ENCODE assay signal across 28 cellular contexts in the genomic region with DNA sequence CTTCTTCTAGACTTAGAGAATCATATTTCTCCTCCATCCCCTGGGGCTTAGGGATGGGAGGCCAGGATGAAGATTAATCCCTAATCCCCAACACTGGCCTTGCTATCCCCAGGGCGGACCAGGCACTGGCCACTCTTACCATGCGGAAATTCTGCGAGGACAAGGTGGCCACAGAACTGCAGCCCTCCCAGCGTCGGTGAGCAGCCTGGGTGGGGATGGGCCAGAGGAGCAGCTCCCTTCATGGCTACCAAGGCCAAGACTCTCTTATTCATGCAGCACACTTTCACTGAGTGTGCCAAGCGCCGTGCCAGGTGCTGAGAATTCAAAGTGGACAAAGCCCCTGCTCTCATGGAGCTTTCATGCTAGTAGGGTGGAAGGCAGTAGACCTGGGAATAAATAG. TPM values are rescaled to one million over a fixed set of nuclear protein-coding genes. Genes with fewer than 3 reads are reported as not detected.
DNase-seq lines count a peak whose midpoint lies in the region; ATAC-seq, FAIRE-seq and TF ChIP-seq lines count a peak whose summit lies in the region.
"Had no signal": no experiment of that assay in that cellular context is flagged by ENCODE, and none has a peak within 500 bp of the region (broad histone marks: within the 10 kb centered on the region; RNA-seq: fewer than 3 reads in every experiment).

No MANE protein-coding gene starts in this region.

- H3K9me3 Mint-ChIP-seq in nephron = no peaks in the 10 kb centered on the region
- H3K9me3 Mint-ChIP-seq: GM23338 had no signal

- H3K4me1 ChIP-seq in heart right ventricle (peaks cover 44 to 99% (median 71%) of the 10 kb centered on the region in 9 donors), transverse colon (peaks cover 25 to 50% (median 36%) of the 10 kb centered on the region in 4 donors), prostate gland (replicated peaks) (peaks cover 32% of the 10 kb centered on the region)

- peak overlapping the region; percentile 35 to 40 (median 39) for H3K27ac Mint-ChIP-seq in nephron
- H3K27ac Mint-ChIP-seq: B cell, GM23338 had no signal

- intact Hi-C loops in heart right ventricle (cut with DNase I) = no loop called here
- intact Hi-C loops in Right ventricle myocardium inferior (cut with DNase I) = no loop called here
- intact Hi-C loops in transverse colon (cut with DNase I; ENCODE audit: low total_unique reads) = no loop called here
- intact Hi-C loops in prostate gland (cut with DNase I) = loop anchor here (10.0 kb wide), 1 partner anchor 448 kb away; the partner anchor contains the start of genes NPFF and TARBP2

- 92 to 95% methylated on average over 7 of the region's 7 CpGs for WGBS in heart right ventricle, 2 donors
- 89% methylated on average over 7 of the region's 7 CpGs; no CpG with 5 or more reads in 1 of the 2 donors for WGBS in transverse colon (ENCODE audit: low coverage in 1 of 2), 2 donors
- whole genome bisulfite sequencing in prostate gland = 94% methylated on average over 7 of the region's 7 CpGs

- H3K4me3 ChIP-seq in heart right ventricle (no peak overlapping the region), bronchial epithelial cell (ENCODE audit: low read depth, low read length) (no peak overlapping the region), transverse colon (no peak overlapping the region), prostate gland (no peak overlapping the region)
- H3K4me3 ChIP-seq: GM23338, heart left ventricle had no signal

- H3K36me3 ChIP-seq in heart right ventricle (peaks cover 3 to 90% (median 56%) of the 10 kb centered on the region in 9 donors), bronchial epithelial cell (ENCODE audit: control insufficient read depth, insufficient read depth, low read length) (peaks cover 9% of the 10 kb centered on the region), transverse colon (no peaks in the 10 kb centered on the region), prostate gland (no peaks in the 10 kb centered on the region)

- TF ChIP-seq EP300 in transverse colon (IDR thresholded peaks at IDR 0.05; ENCODE audit: low read depth) = no peak

- peaks cover 24% of the 10 kb centered on the region for H3K36me3 Mint-ChIP-seq in nephron (ENCODE audit: low read depth)

- FAIRE-seq in bronchial epithelial cell (lab: Jason Lieb, UNC) = peak; percentile 7
- FAIRE-seq: G401.6, RCC 7860, small intestine, urothelium cell line had no signal

- H3K4me1 Mint-ChIP-seq in nephron = peaks cover 48% of the 10 kb centered on the region

- no peaks in the 10 kb centered on the region for H3K27me3 Mint-ChIP-seq in nephron (ENCODE audit: low read depth)
- H3K27me3 Mint-ChIP-seq: B cell had no signal

- H3K9me3 ChIP-seq in heart right ventricle (no peaks in the 10 kb centered on the region), transverse colon (no peaks in the 10 kb centered on the region), prostate gland (no peaks in the 10 kb centered on the region)
- H3K9me3 ChIP-seq: heart left ventricle had no signal

- DNase-seq in heart right ventricle (no peak), Right ventricle myocardium inferior (ENCODE audit: missing footprints) (no peak), bronchial epithelial cell (ENCODE audit: low read depth) (no peak), transverse colon (peak; percentile 6), NCI-H187 treated with DMSO at 0.1 percent for 48 hours (lab: John Stamatoyannopoulos, UW) (no peak), prostate gland (ENCODE audit: low spot score) (no peak), NCI-H526 (lab: John Stamatoyannopoulos, UW) (no peak)
- DNase-seq: activated CD8-positive, alpha-beta memory T cell treated with anti-CD3 and anti-CD28 coated beads for 24 hours; activated naive CD4-positive, alpha-beta T cell; amniotic stem cell; central memory CD4-positive, alpha-beta T cell; midbrain; NCI-H1436 treated with DMSO at 0.1 percent for 48 hours; NCI-H524 treated with DMSO at 0.1 percent for 48 hours; small intestine; stimulated activated CD4-positive, alpha-beta T cell treated with anti-CD3 and anti-CD28 coated beads, Interleukin-2, amount 100 ng/mL, for 24 hours had no signal

- H3K27me3 ChIP-seq in heart right ventricle (no peaks in the 10 kb centered on the region), bronchial epithelial cell (ENCODE audit: control insufficient read depth, insufficient read depth, low read length) (no peaks in the 10 kb centered on the region), transverse colon (no peaks in the 10 kb centered on the region), prostate gland (replicated peaks; ENCODE audit: insufficient read depth) (no peaks in the 10 kb centered on the region)
- H3K27me3 ChIP-seq: heart left ventricle had no signal

- H3K27ac ChIP-seq in heart right ventricle = peak overlapping the region in 6 of 10 donors; percentile 5 to 100 (median 26)
- H3K27ac ChIP-seq in transverse colon = no peak overlapping the region
- H3K27ac ChIP-seq in prostate gland = no peak overlapping the region
- H3K27ac ChIP-seq: KMS-11 had no signal

- ATAC-seq in heart right ventricle = no peak
- ATAC-seq in Right ventricle myocardium inferior = no peak
- ATAC-seq: GM23338, heart left ventricle had no signal

- TF ChIP-seq POLR2A in transverse colon (IDR thresholded peaks at IDR 0.05) = no peak
- no peak for TF ChIP-seq POLR2A in prostate gland (IDR thresholded peaks at IDR 0.05)

- no peak overlapping the region for H3K4me3 Mint-ChIP-seq in nephron
- H3K4me3 Mint-ChIP-seq: GM23338 had no signal

- no peak for TF ChIP-seq CTCF in heart right ventricle (IDR thresholded peaks at IDR 0.05)
- no peak for TF ChIP-seq CTCF in bronchial epithelial cell (IDR thresholded peaks at IDR 0.05; ENCODE audit: insufficient read depth, low read length, severe bottlenecking)
- TF ChIP-seq CTCF in nephron (IDR thresholded peaks at IDR 0.05; ENCODE audit: unreplicated experiment in 3 of 3) = no peak
- TF ChIP-seq CTCF in transverse colon (IDR thresholded peaks at IDR 0.05) = no peak
- no peak for TF ChIP-seq CTCF in prostate gland (IDR thresholded peaks at IDR 0.05)

- in situ Hi-C loops in transverse colon (cut with MboI; ENCODE audit: low pct_ligation_motif_present in 1 of 4, low pct_unique_long_range_greater_than_20kb in 1 of 4, low sequenced_read_pairs in 3 of 4) = loop anchor here in 2 of 4 donors (25.0 kb wide), 2 partner anchors 130 to 230 kb away; partner anchors contain the start of genes CSAD (in 1 of the 2), MYG1 (in 1 of the 2), PFDN5 (in 1 of the 2) and ZNF740 (in 1 of the 2)

RNA-seq across cellular contexts. Expression of gene TNS2, which starts 7.0 kb away (rescaled TPM):
- total RNA-seq in heart right ventricle (100 to 1,000 TPM in 3 of 10 donors, 10 to 100 TPM in 7; 60.6 to 139 (median 77.1) TPM), Right ventricle myocardium inferior (122 TPM), bronchial epithelial cell (1.3 and 1.8 TPM in 2 replicates), transverse colon (100 to 1,000 TPM in 2 of 4 donors, 10 to 100 TPM in 2; 48.2 to 397 (median 169) TPM), prostate gland (100 to 1,000 TPM in 1 of 2 donors, 10 to 100 TPM in 1; 66.5 to 180 TPM)
- polyA plus RNA-seq in heart right ventricle = 100 to 1,000 TPM in 1 of 2 donors, 10 to 100 TPM in 1; 68.1 to 364 TPM

RNA-seq across cellular contexts. Expression of gene SPRYD3, which starts 22.3 kb away (rescaled TPM):
- total RNA-seq in heart right ventricle = 10 to 100 TPM; 40.9 to 63.0 (median 47.4) TPM
- 10 to 100 TPM; 20.5 to 63.9 TPM for polyA plus RNA-seq in heart right ventricle
- total RNA-seq in Right ventricle myocardium inferior = 41.0 TPM
- 18.7 and 25.9 TPM in 2 replicates for total RNA-seq in bronchial epithelial cell
- total RNA-seq in transverse colon = 10 to 100 TPM; 10.1 to 27.0 (median 21.9) TPM
- total RNA-seq in prostate gland = 10 to 100 TPM; 38.7 to 54.4 TPM

RNA-seq across cellular contexts. Expression of gene IGFBP6, which starts 40.6 kb away (rescaled TPM):
- total RNA-seq in heart right ventricle = 10 to 100 TPM; 27.0 to 75.6 (median 37.7) TPM
- 100 to 1,000 TPM in 1 of 2 donors, 10 to 100 TPM in 1; 61.5 to 182 TPM for polyA plus RNA-seq in heart right ventricle
- total RNA-seq in Right ventricle myocardium inferior = 54.3 TPM
- total RNA-seq in bronchial epithelial cell = 75.5 and 81.6 TPM in 2 replicates
- 100 to 1,000 TPM in 1 of 4 donors, 10 to 100 TPM in 3; 38.5 to 106 (median 94.5) TPM for total RNA-seq in transverse colon
- 100 to 1,000 TPM; 189 to 532 TPM for total RNA-seq in prostate gland
- total RNA-seq: B cell; T-helper 1 cell treated with Interleukin-12 subunit alpha and Interleukin-12 subunit beta and Interleukin-4 antibody, amounts not matched to agents 30 ng/mL and 1 ng/mL, for 36 hours had no signal
- polyA plus RNA-seq: neural cell had no signal

RNA-seq across cellular contexts. Expression of gene SOAT2, which starts 46.4 kb away (rescaled TPM):
- total RNA-seq in heart right ventricle = not detected
- polyA plus RNA-seq in heart right ventricle = under 1 TPM in 1 of 2 donors, not detected in 1; 0.03 TPM
- total RNA-seq in Right ventricle myocardium inferior = not detected
- total RNA-seq in bronchial epithelial cell = not detected in 2 replicates
- total RNA-seq in transverse colon = under 1 TPM in 1 of 4 donors, not detected in 3; 0.41 TPM
- under 1 TPM; 0.14 to 0.28 TPM for total RNA-seq in prostate gland
- total RNA-seq: A673; B cell; GM23338; SK-MEL-5; T-helper 1 cell treated with Interleukin-12 subunit alpha and Interleukin-12 subunit beta and Interleukin-4 antibody, amounts not matched to agents 30 ng/mL and 1 ng/mL, for 36 hours had no signal
- polyA plus RNA-seq: GM23338, heart left ventricle, neural cell had no signal

RNA-seq across cellular contexts. Expression of gene EIF4B, which starts 50.6 kb away (rescaled TPM):
- total RNA-seq in heart right ventricle (100 to 1,000 TPM; 364 to 477 (median 431) TPM), Right ventricle myocardium inferior (416 TPM), bronchial epithelial cell (1,485 and 2,183 TPM in 2 replicates), transverse colon (100 to 1,000 TPM; 175 to 383 (median 261) TPM), prostate gland (100 to 1,000 TPM; 419 to 458 TPM)
- 10 to 100 TPM; 53.2 to 63.5 TPM for polyA plus RNA-seq in heart right ventricle

Comparison
In these comparisons a context has a peak if more than half of its experiments do, and no peak if none do; other contexts are left out.
1. H3K27ac ChIP-seq: peak in heart right ventricle (6 of 10); none in transverse colon (0 of 4) and prostate gland (0 of 2).
2. RNA of gene TNS2, which starts 7.0 kb away (total RNA-seq): 48.2 to 397 TPM in transverse colon, 66.5 to 180 TPM in prostate gland, 122 TPM in Right ventricle myocardium inferior (single experiment) and 60.6 to 139 TPM in heart right ventricle; 1.3 to 1.8 TPM in bronchial epithelial cell; every median in the first group is over 10 times any median in the second.